Comparison of ENCODE assay signal across 7 cellular contexts in the genomic region with DNA sequence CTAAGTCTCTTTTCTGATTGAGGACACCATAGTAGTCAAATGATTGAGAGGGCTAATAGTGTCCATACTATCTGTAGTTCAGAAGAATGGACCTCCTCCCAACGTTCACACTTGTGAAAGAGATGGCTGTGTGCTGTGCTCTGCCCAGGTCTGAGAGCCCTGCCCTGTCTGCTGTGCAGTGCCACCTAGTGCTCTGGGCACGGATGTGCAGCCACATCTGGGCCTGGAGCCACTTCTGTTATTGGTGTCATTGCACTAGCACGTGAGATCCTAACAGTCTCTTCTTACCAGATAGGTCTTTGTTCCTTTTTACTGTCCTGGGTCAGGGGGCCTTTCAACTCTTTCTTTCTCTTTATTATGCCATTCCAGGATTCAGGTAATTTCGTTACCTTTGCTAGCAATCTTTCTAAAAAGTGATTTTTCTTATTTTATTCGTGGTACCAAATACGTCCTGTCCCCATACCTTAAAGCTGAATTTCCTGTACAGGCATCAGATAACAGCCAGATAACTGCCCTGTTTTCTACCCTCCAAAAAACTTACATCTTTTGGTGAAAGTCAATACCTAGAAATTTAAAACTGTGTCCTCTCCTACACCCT. TPM values are rescaled to one million over a fixed set of nuclear protein-coding genes. Genes with fewer than 3 reads are reported as not detected.
DNase-seq lines count a peak whose midpoint lies in the region; ATAC-seq, FAIRE-seq and TF ChIP-seq lines count a peak whose summit lies in the region.

No MANE protein-coding gene starts in this region.

- peak; percentile 86 for FAIRE-seq in GM18507 (lab: Jason Lieb, UNC)
- no peak for FAIRE-seq in bronchial epithelial cell (lab: Jason Lieb, UNC)

- CTCF ChIA-PET in activated B cell treated with CpG ODN at 0.5 μM for 24 hours (lab: Charles Lee), result interaction anchor here (1.0 to 4.6 kb wide), 6 partner anchors 31 to 239 kb away, joined by 3 to 30 read pairs (median 10); a partner anchor contains a TSS

- H3K36me3 Mint-ChIP-seq in activated B cell treated with CpG ODN at 0.5 μM for 24 hours (ENCODE audit: low read depth), result peaks cover 83% of the 10 kb centered on the region

- no peaks in the 10 kb centered on the region for H3K27me3 ChIP-seq in bronchial epithelial cell (ENCODE audit: control insufficient read depth, insufficient read depth, low read length)

- no peak overlapping the region for H3K4me3 ChIP-seq in bronchial epithelial cell (ENCODE audit: low read depth, low read length)

- TF ChIP-seq CTCF in activated B cell treated with CpG ODN at 0.5 μM for 24 hours (IDR thresholded peaks at IDR 0.05) (no peak), bronchial epithelial cell (IDR thresholded peaks at IDR 0.05; ENCODE audit: insufficient read depth, low read length, severe bottlenecking) (peak; percentile 93)

- H3K4me3 Mint-ChIP-seq in activated B cell treated with CpG ODN at 0.5 μM for 24 hours, result no peak overlapping the region

- H3K27ac Mint-ChIP-seq in activated B cell treated with CpG ODN at 0.5 μM for 24 hours, result peak overlapping the region; percentile 3

- H3K27me3 Mint-ChIP-seq in activated B cell treated with CpG ODN at 0.5 μM for 24 hours, result no peaks in the 10 kb centered on the region

- H3K4me1 Mint-ChIP-seq in activated B cell treated with CpG ODN at 0.5 μM for 24 hours, result peaks cover 14% of the 10 kb centered on the region

- POLR2A ChIA-PET in activated B cell treated with CpG ODN at 0.5 μM for 24 hours (lab: Charles Lee), result no interaction called here

- peaks cover 25% of the 10 kb centered on the region for H3K36me3 ChIP-seq in bronchial epithelial cell (ENCODE audit: control insufficient read depth, insufficient read depth, low read length)

- ATAC-seq in HG03135 (IDR thresholded peaks at IDR 0.05; ENCODE audit: unreplicated experiment), result peak; percentile 84
- ATAC-seq in activated B cell treated with CpG ODN at 0.5 μM for 24 hours (ENCODE audit: low read depth), result peak; percentile 100

- DNase-seq in GM18507 (ENCODE audit: extremely low spot score, insufficient read length, low read depth) (peak; percentile 64), NCI-H226 (peak; percentile 63), activated B cell treated with CpG ODN at 0.5 μM for 24 hours (peak; percentile 60), bronchial epithelial cell (ENCODE audit: low read depth) (peak; percentile 65), left kidney (ENCODE audit: low read depth, low spot score) (peak; percentile 92)
- DNase-seq in stimulated activated CD4-positive, alpha-beta T cell treated with anti-CD3 and anti-CD28 coated beads, Interleukin-2, amount 100 ng/mL, for 24 hours, result peak; percentile 79 to 81

- intact Hi-C loops in activated B cell treated with CpG ODN at 0.5 μM for 24 hours (cut with micrococcal nuclease), result loop anchor here (1.0 to 2.0 kb wide), 6 partner anchors 25 to 238 kb away; a partner anchor contains a TSS

- no peaks in the 10 kb centered on the region for H3K9me3 Mint-ChIP-seq in activated B cell treated with CpG ODN at 0.5 μM for 24 hours

RNA-seq across cellular contexts. Expression of a gene that starts 21.7 kb away (rescaled TPM):
- total RNA-seq in activated B cell treated with CpG ODN at 0.5 μM for 24 hours, result 81.1 and 88.6 TPM in 2 replicates
- total RNA-seq in bronchial epithelial cell, result 12.6 and 12.7 TPM in 2 replicates

RNA-seq across cellular contexts. Expression of a gene that starts 25.7 kb away (rescaled TPM):
- 7.8 and 12.6 TPM in 2 replicates for total RNA-seq in activated B cell treated with CpG ODN at 0.5 μM for 24 hours
- 4.1 and 7.4 TPM in 2 replicates for total RNA-seq in bronchial epithelial cell
